ENCODE assay signal across 8 cellular contexts in genomic region chr14:22432348-22432976, GRCh38.
DNase-seq lines count a peak whose midpoint lies in the region; ATAC-seq and TF ChIP-seq lines count a peak whose summit lies in the region.

No MANE protein-coding gene starts in this region.

- no peaks in the 10 kb centered on the region for H3K9me3 Mint-ChIP-seq in GM23338
- H3K9me3 Mint-ChIP-seq in naive B cell: no peaks in the 10 kb centered on the region

- H3K9me2 ChIP-seq in GM23338 (ENCODE audit: insufficient read depth): no peaks in the 10 kb centered on the region

- H3K36me3 Mint-ChIP-seq in GM23338 (ENCODE audit: low read depth) (no peaks in the 10 kb centered on the region), naive B cell (no peaks in the 10 kb centered on the region)

- H3K4me2 ChIP-seq in GM23338: no peak overlapping the region

- no peaks in the 10 kb centered on the region for H3K9me3 ChIP-seq in vagina

- no peaks in the 10 kb centered on the region for H3K36me3 ChIP-seq in GM23338 (ENCODE audit: insufficient read depth)
- no peaks in the 10 kb centered on the region for H3K36me3 ChIP-seq in vagina

- no peak for TF ChIP-seq CTCF in GM23338 (conservative IDR thresholded peaks at IDR 0.05; ENCODE audit: low read depth in 2 of 2)
- TF ChIP-seq CTCF in vagina (IDR thresholded peaks at IDR 0.05): no peak

- ATAC-seq in GM23338: no peak
- peak; percentile 77 to 84 for ATAC-seq in naive B cell (ENCODE audit: low read depth in 2 of 2)
- ATAC-seq in HG03354 (IDR thresholded peaks at IDR 0.05; ENCODE audit: poor library complexity, severe bottlenecking, unreplicated experiment): no peak
- no peak for ATAC-seq in GM21825 (IDR thresholded peaks at IDR 0.05; ENCODE audit: unreplicated experiment)

- 0 out of 2 replicates have a peak, but pooled peaks cover 3% of the 10 kb centered on the region for H3K4me1 ChIP-seq in GM23338 (ENCODE audit: insufficient read depth)
- peaks cover 41% of the 10 kb centered on the region for H3K4me1 ChIP-seq in vagina

- H3K4me1 Mint-ChIP-seq in GM23338: peaks cover 9% of the 10 kb centered on the region; the same call in 2 of the 3 replicates
- peaks cover 18 to 41% (median 35%) of the 10 kb centered on the region in 3 donors for H3K4me1 Mint-ChIP-seq in naive B cell

- H3F3A ChIP-seq in GM23338 (replicated peaks; ENCODE audit: low read depth): no peaks in the 10 kb centered on the region

- TF ChIP-seq POLR2A in vagina (IDR thresholded peaks at IDR 0.05): no peak

- no peaks in the 10 kb centered on the region for H3K79me2 ChIP-seq in GM23338 (replicated peaks; ENCODE audit: insufficient read depth)

- no peak overlapping the region for H3K27ac Mint-ChIP-seq in GM23338
- peak overlapping the region in 1 of 6 donors; percentile 59 for H3K27ac Mint-ChIP-seq in naive B cell

- H4K20me1 ChIP-seq in GM23338 (replicated peaks; ENCODE audit: insufficient read depth): no peaks in the 10 kb centered on the region

- peak; percentile 16 for DNase-seq in GM23338 (ENCODE audit: low spot score)
- peak; percentile 97 to 99 for DNase-seq in NCI-H524 (lab: John Stamatoyannopoulos, UW)
- DNase-seq in dedifferentiated amniotic fluid mesenchymal stem cell (ENCODE audit: extremely low spot score): peak; percentile 66
- no peak for DNase-seq in naive B cell
- no peak for DNase-seq in NK-92 treated with Interleukin-12 subunit alpha and Interleukin-12 subunit beta, amount 100 ng/mL, for 24 hours (lab: John Stamatoyannopoulos, UW)
- DNase-seq in vagina (ENCODE audit: extremely low spot score in 2 of 2): no peak

- H3K27me3 Mint-ChIP-seq in GM23338 (ENCODE audit: insufficient read depth, low read depth, poor library complexity): no peaks in the 10 kb centered on the region
- peaks cover 37 to 47% (median 42%) of the 10 kb centered on the region in 3 donors for H3K27me3 Mint-ChIP-seq in naive B cell

- intact Hi-C loops in vagina (cut with DNase I): no loop called here

- H3K27ac ChIP-seq in GM23338 (ENCODE audit: low read depth) (no peak overlapping the region), vagina (no peak overlapping the region)

- H3K4me3 ChIP-seq in GM23338 (no peak overlapping the region), vagina (no peak overlapping the region)

- H3K27me3 ChIP-seq in GM23338 (ENCODE audit: insufficient read depth) (no peaks in the 10 kb centered on the region), vagina (no peaks in the 10 kb centered on the region)

- H3K4me3 Mint-ChIP-seq in GM23338: no peak overlapping the region
- H3K4me3 Mint-ChIP-seq in naive B cell: peak overlapping the region in 5 of 8 donors; percentile 45 to 78 (median 57)

- H2AFZ ChIP-seq in GM23338: peak overlapping the region; percentile 14; the same call in 1 of the 2 replicates

TF ChIP-seq in GM23338, 12 proteins besides CTCF, POLR2A, EP300 and RAD21:
- TF ChIP-seq ZNF462 (CRISPR knock-in tag; IDR thresholded peaks at IDR 0.05): no peak
- TF ChIP-seq ZNF331 (CRISPR knock-in tag; IDR thresholded peaks at IDR 0.05; ENCODE audit: low read depth): no peak
TF ChIP-seq in GM23338: peak in this region for 0.

Comparison
In these comparisons a context has a peak if more than half of its experiments do, and no peak if none do; other contexts are left out.
1. ATAC-seq: peak in naive B cell (2 of 2); none in GM23338 (single experiment), HG03354 (single experiment) and GM21825 (single experiment).
2. DNase-seq: peak in GM23338 (single experiment), NCI-H524 (2 of 2) and dedifferentiated amniotic fluid mesenchymal stem cell (single experiment); none in naive B cell (single experiment), NK-92 treated with Interleukin-12 subunit alpha and Interleukin-12 subunit beta, amount 100 ng/mL, for 24 hours (single experiment) and vagina (0 of 2).